Comparison of ENCODE assay signal across 21 cellular contexts in the genomic region with DNA sequence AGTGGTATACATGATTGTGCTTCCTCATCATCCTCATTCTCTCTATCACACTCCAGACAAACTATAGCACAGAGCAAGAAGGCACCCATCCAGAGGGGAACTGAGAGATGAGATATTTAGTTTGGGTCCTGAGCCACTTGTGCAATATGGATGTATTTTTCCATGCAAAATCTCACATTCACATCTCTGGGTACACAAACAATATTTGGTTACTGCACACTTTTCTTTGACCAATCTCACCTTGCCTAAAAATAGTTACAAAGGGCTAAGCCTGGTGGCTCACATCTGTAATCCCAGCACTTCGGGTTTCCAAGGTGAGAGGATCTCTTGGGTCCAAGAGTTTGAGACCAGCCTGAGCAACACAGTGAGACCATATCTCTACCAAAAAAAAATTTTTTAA.
DNase-seq lines count a peak whose midpoint lies in the region; ATAC-seq, FAIRE-seq and TF ChIP-seq lines count a peak whose summit lies in the region.
"Had no signal": no experiment of that assay in that cellular context is flagged by ENCODE, and none has a peak within 500 bp of the region (broad histone marks: within the 10 kb centered on the region; RNA-seq: fewer than 3 reads in every experiment).

No MANE protein-coding gene starts in this region.

- no peak overlapping the region for H3K4me2 ChIP-seq in HepG2 (ENCODE audit: low read depth, low read length)
- H3K4me2 ChIP-seq: A549 had no signal

- TF ChIP-seq POLR2A in HepG2 (IDR thresholded peaks at IDR 0.05; ENCODE audit: insufficient read depth in 1 of 2, low read depth in 2 of 2, low read length in 2 of 2) (no peak), right lobe of liver (IDR thresholded peaks at IDR 0.05) (no peak)

- BruUV-seq in HepG2 (replicated peaks; lab: Mats Ljungman, UMichigan) = no TSS peak

- H2AFZ ChIP-seq in HepG2 (ENCODE audit: low read length) = no peak overlapping the region

- no peaks in the 10 kb centered on the region for H3K9me3 ChIP-seq in HepG2 (ENCODE audit: low read length)
- H3K9me3 ChIP-seq in right lobe of liver = no peaks in the 10 kb centered on the region
- H3K9me3 ChIP-seq: A549, Caco-2 had no signal

- DNase-seq in HepG2 (ENCODE audit: low spot score) = peak; percentile 12
- DNase-seq in right lobe of liver = no peak
- no peak for DNase-seq in nephron progenitor cell
- no peak for DNase-seq in RPMI8226
- no peak for DNase-seq in NCI-H2196 (lab: John Stamatoyannopoulos, UW; ENCODE audit: unreplicated experiment)
- DNase-seq: Caco-2; Calu3; CD4-positive, alpha-beta T cell; CD8-positive, alpha-beta T cell; DMS79 treated with DMSO at 0.1 percent for 48 hours; GF-D8 had no signal

- no peak for TF ChIP-seq RAD21 in HepG2 (CRISPR knock-in tag; IDR thresholded peaks at IDR 0.05)

- POLR2A ChIA-PET in HepG2 (lab: Yijun Ruan, JAX) = no interaction called here

- H3K79me2 ChIP-seq in HepG2 (ENCODE audit: insufficient read depth, low read length) = no peaks in the 10 kb centered on the region

- peak overlapping the region; percentile 13 for H3K27ac Mint-ChIP-seq in dendritic cell treated with granulocyte-macrophage colony-stimulating factor and Interleukin-4, amounts not matched to agents 40 ng/mL and 50 ng/mL, for 4 days
- peak overlapping the region; percentile 42 for H3K27ac Mint-ChIP-seq in nephron progenitor cell
- H3K27ac Mint-ChIP-seq: B cell; CD4-positive, alpha-beta T cell; CD8-positive, alpha-beta T cell had no signal

- no peak overlapping the region for H3K4me3 ChIP-seq in HepG2 (replicated peaks in 1 of 3; ENCODE audit: insufficient read depth in 1 of 3, low read depth in 2 of 3, low read length in 3 of 3)
- no peak overlapping the region for H3K4me3 ChIP-seq in right lobe of liver
- H3K4me3 ChIP-seq: A549; BLaER1 treated with 17β-estradiol and CSF1 and Interleukin-3, amounts not matched to agents 10 nM and 100 nM had no signal

- no peaks in the 10 kb centered on the region for H3K36me3 Mint-ChIP-seq in dendritic cell treated with granulocyte-macrophage colony-stimulating factor and Interleukin-4, amounts not matched to agents 40 ng/mL and 50 ng/mL, for 4 days (ENCODE audit: low read depth)
- peaks cover 4% of the 10 kb centered on the region for H3K36me3 Mint-ChIP-seq in nephron progenitor cell (ENCODE audit: low read depth)
- H3K36me3 Mint-ChIP-seq: CD8-positive, alpha-beta T cell had no signal

- H3K4me1 ChIP-seq in HepG2 (ENCODE audit: insufficient read depth, low read length) (peaks cover 51% of the 10 kb centered on the region), right lobe of liver (peaks cover 0 to 32% (median 5%) of the 10 kb centered on the region in 4 donors)
- H3K4me1 ChIP-seq: A549 had no signal

- no peaks in the 10 kb centered on the region for H3K36me3 ChIP-seq in HepG2 (replicated peaks in 1 of 2; ENCODE audit: control insufficient read depth in 1 of 2, insufficient read depth in 2 of 2, low read length in 2 of 2)
- H3K36me3 ChIP-seq in right lobe of liver = no peaks in the 10 kb centered on the region
- H3K36me3 ChIP-seq: BLaER1 treated with 17β-estradiol and CSF1 and Interleukin-3, amounts not matched to agents 10 nM and 100 nM had no signal

- TF ChIP-seq EP300 in HepG2 (IDR thresholded peaks at IDR 0.05; ENCODE audit: low read depth in 2 of 2, low read length in 2 of 2) = no peak
- no peak for TF ChIP-seq EP300 in HepG2 (CRISPR knock-in tag; IDR thresholded peaks at IDR 0.05; ENCODE audit: borderline replicate concordance)

- ATAC-seq in HepG2 = peak; percentile 37; the same call in 2 of the 3 replicates
- no peak for ATAC-seq in right lobe of liver
- no peak for ATAC-seq in HG03521 (IDR thresholded peaks at IDR 0.05; ENCODE audit: unreplicated experiment)
- ATAC-seq: CD8-positive, alpha-beta T cell had no signal

- H3K27ac ChIP-seq in HepG2 (ENCODE audit: extremely low read length, insufficient read depth, low read length) = no peak overlapping the region
- no peak overlapping the region for H3K27ac ChIP-seq in right lobe of liver
- H3K27ac ChIP-seq: 22Rv1; A549; BLaER1 treated with 17β-estradiol and CSF1 and Interleukin-3, amounts not matched to agents 10 nM and 100 nM; C4-2B had no signal

- FAIRE-seq in HepG2 (lab: Jason Lieb, UNC) = no peak
- FAIRE-seq: A549, D721Med, G401.6, GM19239 had no signal

- no peaks in the 10 kb centered on the region for H3K27me3 ChIP-seq in HepG2 (ENCODE audit: control insufficient read depth in 1 of 2, insufficient read depth in 2 of 2, low read length in 2 of 2)
- H3K27me3 ChIP-seq in right lobe of liver = no peaks in the 10 kb centered on the region
- H3K27me3 ChIP-seq: BLaER1 treated with 17β-estradiol and CSF1 and Interleukin-3, amounts not matched to agents 10 nM and 100 nM had no signal

- 38% methylated on average over 1 of the region's 1 CpG for WGBS in HepG2 (ENCODE audit: low lambda C conversion rate)
- WGBS in right lobe of liver (ENCODE audit: insufficient coverage, low coverage, low lambda C conversion rate, missing lambda C conversion rate) = 43% methylated on average over 1 of the region's 1 CpG

- no peaks in the 10 kb centered on the region for H3K9me3 Mint-ChIP-seq in dendritic cell treated with granulocyte-macrophage colony-stimulating factor and Interleukin-4, amounts not matched to agents 40 ng/mL and 50 ng/mL, for 4 days
- peaks cover 5% of the 10 kb centered on the region for H3K9me3 Mint-ChIP-seq in nephron progenitor cell
- H3K9me3 Mint-ChIP-seq: CD4-positive, alpha-beta T cell; CD8-positive, alpha-beta T cell had no signal

- intact Hi-C loops in HepG2 (cut with micrococcal nuclease; ENCODE audit: unreplicated experiment) (no loop called here), right lobe of liver (cut with DNase I) (no loop called here)
- intact Hi-C loops in dendritic cell treated with granulocyte-macrophage colony-stimulating factor and Interleukin-4, amounts not matched to agents 40 ng/mL and 50 ng/mL, for 4 days (cut with micrococcal nuclease) = no loop called here

- H3K4me1 Mint-ChIP-seq in dendritic cell treated with granulocyte-macrophage colony-stimulating factor and Interleukin-4, amounts not matched to agents 40 ng/mL and 50 ng/mL, for 4 days (ENCODE audit: low read depth) = peaks cover 36% of the 10 kb centered on the region
- peaks cover 49% of the 10 kb centered on the region for H3K4me1 Mint-ChIP-seq in nephron progenitor cell

- CTCF ChIA-PET in HepG2 (lab: Yijun Ruan, JAX; ENCODE audit: low intra/inter-chr PET ratio, low total read pairs) = no interaction called here

- in situ Hi-C loops in HepG2 (cut with HindIII; ENCODE audit: extremely low pct_ligation_motif_present, low pct_unique_long_range_greater_than_20kb) = no loop called here

- no peak overlapping the region for H3K9ac ChIP-seq in HepG2 (ENCODE audit: insufficient read depth, low read depth, low read length)
- H3K9ac ChIP-seq: BLaER1 treated with 17β-estradiol and CSF1 and Interleukin-3, amounts not matched to agents 10 nM and 100 nM had no signal

- no peaks in the 10 kb centered on the region for H4K20me1 ChIP-seq in HepG2 (ENCODE audit: insufficient read depth, low read length)

- H3K27me3 Mint-ChIP-seq in dendritic cell treated with granulocyte-macrophage colony-stimulating factor and Interleukin-4, amounts not matched to agents 40 ng/mL and 50 ng/mL, for 4 days = no peaks in the 10 kb centered on the region
- peaks cover 2% of the 10 kb centered on the region for H3K27me3 Mint-ChIP-seq in nephron progenitor cell (ENCODE audit: low read depth, poor library complexity)
- H3K27me3 Mint-ChIP-seq: B cell; CD4-positive, alpha-beta T cell had no signal

- TF ChIP-seq CTCF in HepG2 (CRISPR knock-in tag; IDR thresholded peaks at IDR 0.05) = no peak
- no peak for TF ChIP-seq CTCF in right lobe of liver (IDR thresholded peaks at IDR 0.05)
- no peak for TF ChIP-seq CTCF in nephron progenitor cell (IDR thresholded peaks at IDR 0.05)

- no peak overlapping the region for H3K4me3 Mint-ChIP-seq in dendritic cell treated with granulocyte-macrophage colony-stimulating factor and Interleukin-4, amounts not matched to agents 40 ng/mL and 50 ng/mL, for 4 days
- H3K4me3 Mint-ChIP-seq in nephron progenitor cell = no peak overlapping the region
- H3K4me3 Mint-ChIP-seq: B cell; CD4-positive, alpha-beta T cell; CD8-positive, alpha-beta T cell had no signal

TF ChIP-seq in HepG2, 621 proteins besides CTCF, POLR2A, EP300 and RAD21:
- TF ChIP-seq MEF2D (CRISPR knock-in tag; IDR thresholded peaks at IDR 0.05) = peak; percentile 87; the same call in 1 of the 2 replicates
- peak; percentile 54; the same call in 1 of the 2 replicates for TF ChIP-seq CEBPB (IDR thresholded peaks at IDR 0.05; ENCODE audit: borderline replicate concordance, low read depth, low read length)
- TF ChIP-seq, protein P1, sequence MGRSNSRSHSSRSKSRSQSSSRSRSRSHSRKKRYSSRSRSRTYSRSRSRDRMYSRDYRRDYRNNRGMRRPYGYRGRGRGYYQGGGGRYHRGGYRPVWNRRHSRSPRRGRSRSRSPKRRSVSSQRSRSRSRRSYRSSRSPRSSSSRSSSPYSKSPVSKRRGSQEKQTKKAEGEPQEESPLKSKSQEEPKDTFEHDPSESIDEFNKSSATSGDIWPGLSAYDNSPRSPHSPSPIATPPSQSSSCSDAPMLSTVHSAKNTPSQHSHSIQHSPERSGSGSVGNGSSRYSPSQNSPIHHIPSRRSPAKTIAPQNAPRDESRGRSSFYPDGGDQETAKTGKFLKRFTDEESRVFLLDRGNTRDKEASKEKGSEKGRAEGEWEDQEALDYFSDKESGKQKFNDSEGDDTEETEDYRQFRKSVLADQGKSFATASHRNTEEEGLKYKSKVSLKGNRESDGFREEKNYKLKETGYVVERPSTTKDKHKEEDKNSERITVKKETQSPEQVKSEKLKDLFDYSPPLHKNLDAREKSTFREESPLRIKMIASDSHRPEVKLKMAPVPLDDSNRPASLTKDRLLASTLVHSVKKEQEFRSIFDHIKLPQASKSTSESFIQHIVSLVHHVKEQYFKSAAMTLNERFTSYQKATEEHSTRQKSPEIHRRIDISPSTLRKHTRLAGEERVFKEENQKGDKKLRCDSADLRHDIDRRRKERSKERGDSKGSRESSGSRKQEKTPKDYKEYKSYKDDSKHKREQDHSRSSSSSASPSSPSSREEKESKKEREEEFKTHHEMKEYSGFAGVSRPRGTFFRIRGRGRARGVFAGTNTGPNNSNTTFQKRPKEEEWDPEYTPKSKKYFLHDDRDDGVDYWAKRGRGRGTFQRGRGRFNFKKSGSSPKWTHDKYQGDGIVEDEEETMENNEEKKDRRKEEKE (IDR thresholded peaks at IDR 0.05) = no peak
- no peak for TF ChIP-seq DR1 (CRISPR knock-in tag; IDR thresholded peaks at IDR 0.05)
